12 cellular contexts compared by ENCODE assay signal in genomic region chr2:8606226-8606625, GRCh38.
DNase-seq lines count a peak whose midpoint lies in the region; ATAC-seq and TF ChIP-seq lines count a peak whose summit lies in the region.
"Had no signal": no experiment of that assay in that cellular context is flagged by ENCODE, and none has a peak within 500 bp of the region (broad histone marks: within the 10 kb centered on the region; RNA-seq: fewer than 3 reads in every experiment).

No MANE protein-coding gene starts in this region.

- no peak for TF ChIP-seq POLR2A in IMR-90 (IDR thresholded peaks at IDR 0.05; ENCODE audit: low read depth, low read length)
- TF ChIP-seq POLR2A in heart left ventricle (IDR thresholded peaks at IDR 0.05) = no peak

- H3K4ac ChIP-seq in IMR-90 (ENCODE audit: low read depth, low read length) = peak overlapping the region; percentile 51

- H3K4me1 ChIP-seq in IMR-90 (ENCODE audit: control insufficient read depth, insufficient read depth, low read length) = peaks cover 18% of the 10 kb centered on the region
- H3K4me1 ChIP-seq in right atrium auricular region = no peaks in the 10 kb centered on the region
- H3K4me1 ChIP-seq in heart left ventricle = peaks cover 0 to 12% (median 5%) of the 10 kb centered on the region in 12 donors
- peaks cover 12% of the 10 kb centered on the region for H3K4me1 ChIP-seq in left ventricle myocardium inferior

- WGBS in IMR-90 (ENCODE audit: extremely low coverage in 2 of 2, insufficient read length in 1 of 2), 2 experiments = 80% methylated on average over 1 of the region's 8 CpGs; no CpG with 5 or more reads in 1 of the 2 experiments
- WGBS in heart left ventricle, 4 donors = 91 to 98% (median 95%) methylated on average over 8 of the region's 8 CpGs

- ATAC-seq in GM19397 (IDR thresholded peaks at IDR 0.05; ENCODE audit: unreplicated experiment) (peak; percentile 82), HG02870 (IDR thresholded peaks at IDR 0.05; ENCODE audit: unreplicated experiment) (peak; percentile 91), IMR-90 (ENCODE audit: low read depth) (no peak), heart left ventricle (no peak)
- ATAC-seq: heart right ventricle had no signal

- H3K18ac ChIP-seq in IMR-90 (ENCODE audit: low read depth, low read length) = peak overlapping the region; percentile 47

- peak overlapping the region; percentile 82 for H2BK120ac ChIP-seq in IMR-90 (ENCODE audit: low read depth, low read length)

- in situ Hi-C loops in IMR-90 (cut with MboI; ENCODE audit: low sequenced_read_pairs) = no loop called here

- H3K27ac ChIP-seq in IMR-90 (ENCODE audit: insufficient read depth, low read length) (peak overlapping the region; percentile 54), right atrium auricular region (no peak overlapping the region), heart left ventricle (no peak overlapping the region), left ventricle myocardium inferior (replicated peaks) (no peak overlapping the region)
- H3K27ac ChIP-seq: coronary artery, heart right ventricle had no signal

- CTCF ChIA-PET in IMR-90 (lab: Yijun Ruan, JAX) = no interaction called here

- peak overlapping the region; percentile 8 for H2AK9ac ChIP-seq in IMR-90 (replicated peaks; ENCODE audit: low read depth, low read length, poor library complexity)

- H4K5ac ChIP-seq in IMR-90 (ENCODE audit: low read depth, low read length) = peak overlapping the region; percentile 45; the same call in 1 of the 2 replicates

- peak overlapping the region; percentile 83 for H2BK5ac ChIP-seq in IMR-90 (ENCODE audit: low read depth, low read length, poor library complexity, severe bottlenecking)

- DNase-seq in GM12865 (ENCODE audit: low read depth) (peak; percentile 93), IMR-90 (no peak), cerebellar cortex (ENCODE audit: low spot score) (no peak), right atrium auricular region (ENCODE audit: low spot score) (no peak), heart left ventricle (no peak), left ventricle myocardium inferior (no peak)
- DNase-seq: AML-193, heart right ventricle, KBM-7 had no signal

- H3K56ac ChIP-seq in IMR-90 (ENCODE audit: extremely low read depth, insufficient read depth, low read length) = no peak overlapping the region

- no peak overlapping the region for H3K4me2 ChIP-seq in IMR-90 (ENCODE audit: low read depth, low read length)

- no peaks in the 10 kb centered on the region; a peak in 1 of 4 replicates for H3K79me1 ChIP-seq in IMR-90 (ENCODE audit: low read depth in 1 of 2, low read length in 2 of 2)

- H2AFZ ChIP-seq in IMR-90 (replicated peaks; ENCODE audit: low read length, poor library complexity) = no peak overlapping the region

- peaks cover 3% of the 10 kb centered on the region; the same call in 1 of the 2 replicates for H4K20me1 ChIP-seq in IMR-90 (ENCODE audit: insufficient read depth, low read length)

- no peak for TF ChIP-seq RAD21 in IMR-90 (IDR thresholded peaks at IDR 0.05; ENCODE audit: low read length)

- no peak overlapping the region for H3K9ac ChIP-seq in IMR-90 (ENCODE audit: low read depth, low read length)

- BruUV-seq in IMR-90 (replicated peaks; lab: Mats Ljungman, UMichigan) = no TSS peak

- H3K36me3 ChIP-seq in IMR-90 (ENCODE audit: control insufficient read depth, insufficient read depth, low read length) (no peaks in the 10 kb centered on the region), right atrium auricular region (no peaks in the 10 kb centered on the region), heart left ventricle (no peaks in the 10 kb centered on the region), left ventricle myocardium inferior (no peaks in the 10 kb centered on the region)
- H3K36me3 ChIP-seq: heart right ventricle had no signal

- H2BK15ac ChIP-seq in IMR-90 (ENCODE audit: low read depth, low read length) = peak overlapping the region; percentile 91; the same call in 2 of the 3 replicates

- H3K4me3 ChIP-seq in GM12865 (ENCODE audit: low read depth, low read length) = no peak overlapping the region
- no peak overlapping the region for H3K4me3 ChIP-seq in IMR-90 (ENCODE audit: insufficient read depth, low read depth, low read length)
- H3K4me3 ChIP-seq in right atrium auricular region = no peak overlapping the region
- H3K4me3 ChIP-seq in heart left ventricle = no peak overlapping the region
- H3K4me3 ChIP-seq in left ventricle myocardium inferior = no peak overlapping the region
- H3K4me3 ChIP-seq: coronary artery, heart right ventricle had no signal

- peak overlapping the region; percentile 65 for H2BK20ac ChIP-seq in IMR-90 (ENCODE audit: low read depth, low read length)

- H3K9me3 ChIP-seq in IMR-90 (ENCODE audit: control insufficient read depth, insufficient read depth, low read length) = no peaks in the 10 kb centered on the region
- no peaks in the 10 kb centered on the region for H3K9me3 ChIP-seq in right atrium auricular region
- no peaks in the 10 kb centered on the region for H3K9me3 ChIP-seq in heart left ventricle
- H3K9me3 ChIP-seq in left ventricle myocardium inferior (replicated peaks) = no peaks in the 10 kb centered on the region
- H3K9me3 ChIP-seq: heart right ventricle had no signal

- dilution Hi-C loops in IMR-90 (cut with HindIII; ENCODE audit: low sequenced_read_pairs, unreplicated experiment) = no loop called here

- POLR2A ChIA-PET in IMR-90 (lab: Charles Lee; ENCODE audit: unreplicated experiment) = no interaction called here

- TF ChIP-seq CTCF in GM12865 (IDR thresholded peaks at IDR 0.05; ENCODE audit: insufficient read depth, low read depth, low read length, missing control alignments) (no peak), IMR-90 (conservative IDR thresholded peaks at IDR 0.05; ENCODE audit: low read depth, low read length) (no peak), right atrium auricular region (IDR thresholded peaks at IDR 0.05) (no peak), heart left ventricle (IDR thresholded peaks at IDR 0.05) (no peak), left ventricle myocardium inferior (IDR thresholded peaks at IDR 0.05; ENCODE audit: borderline replicate concordance) (no peak)

- peak overlapping the region; percentile 79; the same call in 1 of the 2 replicates for H2AK5ac ChIP-seq in IMR-90 (ENCODE audit: low read depth, low read length)

- peak overlapping the region; percentile 57 for H4K91ac ChIP-seq in IMR-90 (ENCODE audit: insufficient read depth, low read depth, low read length)

- 0 out of 2 replicates have a peak overlapping the region, but pooled peaks have one; percentile 45 for H3K14ac ChIP-seq in IMR-90 (replicated peaks; ENCODE audit: low read depth, low read length)

- H3K23ac ChIP-seq in IMR-90 (ENCODE audit: low read depth, low read length) = peak overlapping the region; percentile 12; the same call in 1 of the 2 replicates

- peaks cover 13% of the 10 kb centered on the region for H3K9me1 ChIP-seq in IMR-90 (ENCODE audit: insufficient read depth, low read length)

- no peaks in the 10 kb centered on the region for H3K27me3 ChIP-seq in IMR-90 (ENCODE audit: control insufficient read depth, insufficient read depth, low read length)
- no peaks in the 10 kb centered on the region for H3K27me3 ChIP-seq in right atrium auricular region
- no peaks in the 10 kb centered on the region for H3K27me3 ChIP-seq in heart left ventricle
- H3K27me3 ChIP-seq in left ventricle myocardium inferior (ENCODE audit: low read depth) = no peaks in the 10 kb centered on the region
- H3K27me3 ChIP-seq: heart right ventricle had no signal

- intact Hi-C loops in IMR-90 (cut with micrococcal nuclease) (no loop called here), heart left ventricle (cut with DNase I) (no loop called here), left ventricle myocardium inferior (cut with micrococcal nuclease) (no loop called here)

- H4K8ac ChIP-seq in IMR-90 (ENCODE audit: low read depth in 2 of 2, low read length in 2 of 2) = no peak overlapping the region

TF ChIP-seq in IMR-90, 13 proteins besides CTCF, POLR2A, EP300 and RAD21:
- no peak for TF ChIP-seq FOS (IDR thresholded peaks at IDR 0.05; ENCODE audit: low read depth, low read length)
- TF ChIP-seq RCOR1 (IDR thresholded peaks at IDR 0.05; ENCODE audit: insufficient replicate concordance, low read length) = no peak
- TF ChIP-seq CEBPB (IDR thresholded peaks at IDR 0.05; ENCODE audit: low read depth, low read length) = no peak
- TF ChIP-seq ELK1 (IDR thresholded peaks at IDR 0.05; ENCODE audit: borderline replicate concordance, low read depth, low read length) = no peak

Comparison
In these comparisons a context has a peak if more than half of its experiments do, and no peak if none do; other contexts are left out.
1. ATAC-seq: peak in GM19397 (single experiment) and HG02870 (single experiment); none in IMR-90 (single experiment) and heart left ventricle (0 of 4).